2 cellular contexts compared by ENCODE assay signal in genomic region chr17:8087075-8087941, GRCh38.
TF ChIP-seq lines count a peak whose summit lies in the region.

TSS of gene ALOX12B (minus strand) at chr17:8087716. CDS start at chr17:8087442, 274 bp downstream.

TF ChIP-seq in A549, 52 proteins besides CTCF, POLR2A, EP300 and RAD21:
- TF ChIP-seq ZFP36 (IDR thresholded peaks at IDR 0.05; ENCODE audit: borderline replicate concordance, partially characterized antibody), result no peak
- TF ChIP-seq JUNB (IDR thresholded peaks at IDR 0.05), result no peak
- TF ChIP-seq ELK1 (IDR thresholded peaks at IDR 0.05; ENCODE audit: low read depth, low read length), result no peak
- no peak for TF ChIP-seq ESRRA (IDR thresholded peaks at IDR 0.05; ENCODE audit: borderline replicate concordance, low read length)
- TF ChIP-seq JUN (IDR thresholded peaks at IDR 0.05), result no peak
- no peak for TF ChIP-seq TFCP2L1 (CRISPR knock-in tag; IDR thresholded peaks at IDR 0.05)

TF ChIP-seq in HEK293, 187 proteins besides CTCF, POLR2A, EP300 and RAD21:
- TF ChIP-seq, protein P1, sequence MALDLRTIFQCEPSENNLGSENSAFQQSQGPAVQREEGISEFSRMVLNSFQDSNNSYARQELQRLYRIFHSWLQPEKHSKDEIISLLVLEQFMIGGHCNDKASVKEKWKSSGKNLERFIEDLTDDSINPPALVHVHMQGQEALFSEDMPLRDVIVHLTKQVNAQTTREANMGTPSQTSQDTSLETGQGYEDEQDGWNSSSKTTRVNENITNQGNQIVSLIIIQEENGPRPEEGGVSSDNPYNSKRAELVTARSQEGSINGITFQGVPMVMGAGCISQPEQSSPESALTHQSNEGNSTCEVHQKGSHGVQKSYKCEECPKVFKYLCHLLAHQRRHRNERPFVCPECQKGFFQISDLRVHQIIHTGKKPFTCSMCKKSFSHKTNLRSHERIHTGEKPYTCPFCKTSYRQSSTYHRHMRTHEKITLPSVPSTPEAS (tag by site-specific recombination; IDR thresholded peaks at IDR 0.05), result peak; percentile 92
- no peak for TF ChIP-seq ZNF292 (tag by site-specific recombination; IDR thresholded peaks at IDR 0.05; ENCODE audit: borderline replicate concordance, low read depth)
- no peak for TF ChIP-seq ZNF660 (tag by site-specific recombination; IDR thresholded peaks at IDR 0.05)
- peak; percentile 93 for TF ChIP-seq KLF1 (tag by site-specific recombination; IDR thresholded peaks at IDR 0.05)
- peak; percentile 63; the same call in 1 of the 2 replicates for TF ChIP-seq KLF17 (tag by site-specific recombination; IDR thresholded peaks at IDR 0.05)
TF ChIP-seq in HEK293: peak in this region for 3.
